1 cellular context compared by ENCODE assay signal in the genomic region with DNA sequence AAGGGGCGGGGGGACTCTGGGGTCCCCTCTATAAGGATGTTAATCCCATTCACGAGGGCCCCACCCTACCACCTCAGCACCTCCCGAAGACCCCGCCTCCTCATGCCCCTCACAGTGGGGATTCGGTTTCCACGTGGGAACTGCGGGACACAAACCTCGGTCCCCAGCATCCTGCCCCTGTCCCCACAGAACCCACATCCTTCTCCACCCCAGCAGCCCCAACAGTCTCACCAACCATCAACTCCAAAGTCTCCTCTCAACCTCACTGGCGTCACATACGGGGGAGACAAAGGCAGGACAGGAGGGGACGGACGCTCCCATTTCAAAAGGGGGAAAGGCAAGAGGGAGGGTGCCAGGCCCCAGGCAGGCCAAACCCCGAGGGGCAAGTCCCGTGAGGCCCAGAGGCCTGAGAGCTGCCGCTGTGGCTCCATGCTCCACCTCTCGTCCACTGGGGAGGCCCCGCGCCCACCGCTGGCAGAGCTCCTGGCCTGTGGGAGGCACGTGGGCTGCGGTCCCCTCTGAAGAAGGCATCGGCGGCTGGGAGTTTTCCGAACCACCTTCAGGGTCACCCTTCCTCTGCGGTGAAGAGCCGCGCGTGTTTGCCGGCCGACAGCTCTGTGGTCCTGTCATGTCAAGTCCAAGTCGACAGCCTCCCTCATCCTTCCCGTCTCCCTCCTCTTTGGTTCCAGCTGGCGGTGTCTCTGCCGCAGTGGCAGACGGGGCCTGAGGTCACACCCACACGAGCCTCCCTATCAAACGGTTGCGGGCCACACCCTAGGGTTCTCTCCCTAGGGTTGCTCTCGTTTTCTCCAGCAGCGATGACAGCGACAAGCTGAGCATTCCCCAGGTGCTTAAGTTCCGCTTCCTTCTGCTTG.
TF ChIP-seq lines count a peak whose summit lies in the region.

No MANE protein-coding gene starts in this region.

TF ChIP-seq in K562, 482 proteins besides CTCF, POLR2A, EP300 and RAD21 (continued from another document and continues in another):
- TF ChIP-seq ELF4 (CRISPR knock-in tag; IDR thresholded peaks at IDR 0.05), result no peak
- TF ChIP-seq, protein P1, sequence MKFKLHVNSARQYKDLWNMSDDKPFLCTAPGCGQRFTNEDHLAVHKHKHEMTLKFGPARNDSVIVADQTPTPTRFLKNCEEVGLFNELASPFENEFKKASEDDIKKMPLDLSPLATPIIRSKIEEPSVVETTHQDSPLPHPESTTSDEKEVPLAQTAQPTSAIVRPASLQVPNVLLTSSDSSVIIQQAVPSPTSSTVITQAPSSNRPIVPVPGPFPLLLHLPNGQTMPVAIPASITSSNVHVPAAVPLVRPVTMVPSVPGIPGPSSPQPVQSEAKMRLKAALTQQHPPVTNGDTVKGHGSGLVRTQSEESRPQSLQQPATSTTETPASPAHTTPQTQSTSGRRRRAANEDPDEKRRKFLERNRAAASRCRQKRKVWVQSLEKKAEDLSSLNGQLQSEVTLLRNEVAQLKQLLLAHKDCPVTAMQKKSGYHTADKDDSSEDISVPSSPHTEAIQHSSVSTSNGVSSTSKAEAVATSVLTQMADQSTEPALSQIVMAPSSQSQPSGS (CRISPR knock-in tag; IDR thresholded peaks at IDR 0.05), result no peak
- TF ChIP-seq, protein P2, sequence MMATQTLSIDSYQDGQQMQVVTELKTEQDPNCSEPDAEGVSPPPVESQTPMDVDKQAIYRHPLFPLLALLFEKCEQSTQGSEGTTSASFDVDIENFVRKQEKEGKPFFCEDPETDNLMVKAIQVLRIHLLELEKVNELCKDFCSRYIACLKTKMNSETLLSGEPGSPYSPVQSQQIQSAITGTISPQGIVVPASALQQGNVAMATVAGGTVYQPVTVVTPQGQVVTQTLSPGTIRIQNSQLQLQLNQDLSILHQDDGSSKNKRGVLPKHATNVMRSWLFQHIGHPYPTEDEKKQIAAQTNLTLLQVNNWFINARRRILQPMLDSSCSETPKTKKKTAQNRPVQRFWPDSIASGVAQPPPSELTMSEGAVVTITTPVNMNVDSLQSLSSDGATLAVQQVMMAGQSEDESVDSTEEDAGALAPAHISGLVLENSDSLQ (IDR thresholded peaks at IDR 0.05), result peak; percentile 82
- no peak for TF ChIP-seq ZNF785 (CRISPR knock-in tag; IDR thresholded peaks at IDR 0.05)
- TF ChIP-seq GATAD2A (IDR thresholded peaks at IDR 0.05), result no peak
- TF ChIP-seq, protein P3, sequence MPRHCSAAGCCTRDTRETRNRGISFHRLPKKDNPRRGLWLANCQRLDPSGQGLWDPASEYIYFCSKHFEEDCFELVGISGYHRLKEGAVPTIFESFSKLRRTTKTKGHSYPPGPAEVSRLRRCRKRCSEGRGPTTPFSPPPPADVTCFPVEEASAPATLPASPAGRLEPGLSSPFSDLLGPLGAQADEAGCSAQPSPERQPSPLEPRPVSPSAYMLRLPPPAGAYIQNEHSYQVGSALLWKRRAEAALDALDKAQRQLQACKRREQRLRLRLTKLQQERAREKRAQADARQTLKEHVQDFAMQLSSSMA (CRISPR knock-in tag; IDR thresholded peaks at IDR 0.05), result 0 out of 2 replicates have a peak, but pooled peaks have one; percentile 33
- TF ChIP-seq ZNF165 (CRISPR knock-in tag; IDR thresholded peaks at IDR 0.05; ENCODE audit: borderline replicate concordance), result no peak
- TF ChIP-seq HNRNPL (IDR thresholded peaks at IDR 0.05; ENCODE audit: low read depth, low read length), result 0 out of 2 replicates have a peak, but pooled peaks have one; percentile 28
- TF ChIP-seq JUN (IDR thresholded peaks at IDR 0.05; ENCODE audit: borderline replicate concordance, low read depth, low read length), result no peak
- TF ChIP-seq JUN (CRISPR knock-in tag; IDR thresholded peaks at IDR 0.05; ENCODE audit: borderline replicate concordance), result no peak
- no peak for TF ChIP-seq ZKSCAN1 (IDR thresholded peaks at IDR 0.05; ENCODE audit: low read depth, low read length)
- no peak for TF ChIP-seq ZC3H11A (IDR thresholded peaks at IDR 0.05; ENCODE audit: low read depth, low read length)
- no peak for TF ChIP-seq HNRNPUL1 (IDR thresholded peaks at IDR 0.05; ENCODE audit: low read length)
- TF ChIP-seq MCM5 (IDR thresholded peaks at IDR 0.05; ENCODE audit: low read depth), result no peak
- TF ChIP-seq, protein P4, sequence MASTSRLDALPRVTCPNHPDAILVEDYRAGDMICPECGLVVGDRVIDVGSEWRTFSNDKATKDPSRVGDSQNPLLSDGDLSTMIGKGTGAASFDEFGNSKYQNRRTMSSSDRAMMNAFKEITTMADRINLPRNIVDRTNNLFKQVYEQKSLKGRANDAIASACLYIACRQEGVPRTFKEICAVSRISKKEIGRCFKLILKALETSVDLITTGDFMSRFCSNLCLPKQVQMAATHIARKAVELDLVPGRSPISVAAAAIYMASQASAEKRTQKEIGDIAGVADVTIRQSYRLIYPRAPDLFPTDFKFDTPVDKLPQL (IDR thresholded peaks at IDR 0.05; ENCODE audit: extremely low read depth, insufficient read length), result no peak
- no peak for TF ChIP-seq PRMT5 (CRISPR knock-in tag; IDR thresholded peaks at IDR 0.05)
- no peak; the same call in 1 of the 2 replicates for TF ChIP-seq FOXJ2 (tag; IDR thresholded peaks at IDR 0.05)
- peak; percentile 52; the same call in 1 of the 2 replicates for TF ChIP-seq OTX1 (CRISPR knock-in tag; IDR thresholded peaks at IDR 0.05)
- no peak for TF ChIP-seq ZNF316 (IDR thresholded peaks at IDR 0.05)
- TF ChIP-seq, protein P5, sequence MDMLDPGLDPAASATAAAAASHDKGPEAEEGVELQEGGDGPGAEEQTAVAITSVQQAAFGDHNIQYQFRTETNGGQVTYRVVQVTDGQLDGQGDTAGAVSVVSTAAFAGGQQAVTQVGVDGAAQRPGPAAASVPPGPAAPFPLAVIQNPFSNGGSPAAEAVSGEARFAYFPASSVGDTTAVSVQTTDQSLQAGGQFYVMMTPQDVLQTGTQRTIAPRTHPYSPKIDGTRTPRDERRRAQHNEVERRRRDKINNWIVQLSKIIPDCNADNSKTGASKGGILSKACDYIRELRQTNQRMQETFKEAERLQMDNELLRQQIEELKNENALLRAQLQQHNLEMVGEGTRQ (CRISPR knock-in tag; IDR thresholded peaks at IDR 0.05), result peak; percentile 43
- TF ChIP-seq ZC3H4 (CRISPR knock-in tag; IDR thresholded peaks at IDR 0.05; ENCODE audit: borderline replicate concordance), result no peak
- no peak for TF ChIP-seq HDAC8 (tag; IDR thresholded peaks at IDR 0.05)
- no peak for TF ChIP-seq GABPB2 (CRISPR knock-in tag; conservative IDR thresholded peaks at IDR 0.05)
- no peak for TF ChIP-seq CHD4 (IDR thresholded peaks at IDR 0.05; ENCODE audit: insufficient read depth, insufficient replicate concordance, low read depth, low read length, poor library complexity, severe bottlenecking)
- no peak for TF ChIP-seq ZNF324 (CRISPR knock-in tag; IDR thresholded peaks at IDR 0.05)
- no peak for TF ChIP-seq ZNF561 (CRISPR knock-in tag; conservative IDR thresholded peaks at IDR 0.05)
- no peak for TF ChIP-seq GTF2F1 (IDR thresholded peaks at IDR 0.05; ENCODE audit: low read depth, low read length)
- no peak for TF ChIP-seq RBM34 (IDR thresholded peaks at IDR 0.05; ENCODE audit: borderline replicate concordance, insufficient read depth, low read length)
- peak; percentile 19; the same call in 1 of the 2 replicates for TF ChIP-seq TEAD4 (IDR thresholded peaks at IDR 0.05; ENCODE audit: low read length)
- TF ChIP-seq TEAD4 (CRISPR knock-in tag; IDR thresholded peaks at IDR 0.05; ENCODE audit: borderline replicate concordance), result no peak
- no peak for TF ChIP-seq E2F3 (CRISPR knock-in tag; IDR thresholded peaks at IDR 0.05)
- no peak for TF ChIP-seq HNRNPLL (IDR thresholded peaks at IDR 0.05; ENCODE audit: low read depth, low read length, poor library complexity, severe bottlenecking)
- TF ChIP-seq TRIM24 (IDR thresholded peaks at IDR 0.05), result peak in 1 of 2 experiments; percentile 16; a peak in 1 of 4 replicates
- peak; percentile 97 for TF ChIP-seq CTBP1 (IDR thresholded peaks at IDR 0.05; ENCODE audit: borderline replicate concordance)
- peak; percentile 82 for TF ChIP-seq ZNF263 (CRISPR knock-in tag; IDR thresholded peaks at IDR 0.05; ENCODE audit: borderline replicate concordance)
- TF ChIP-seq, protein P6, sequence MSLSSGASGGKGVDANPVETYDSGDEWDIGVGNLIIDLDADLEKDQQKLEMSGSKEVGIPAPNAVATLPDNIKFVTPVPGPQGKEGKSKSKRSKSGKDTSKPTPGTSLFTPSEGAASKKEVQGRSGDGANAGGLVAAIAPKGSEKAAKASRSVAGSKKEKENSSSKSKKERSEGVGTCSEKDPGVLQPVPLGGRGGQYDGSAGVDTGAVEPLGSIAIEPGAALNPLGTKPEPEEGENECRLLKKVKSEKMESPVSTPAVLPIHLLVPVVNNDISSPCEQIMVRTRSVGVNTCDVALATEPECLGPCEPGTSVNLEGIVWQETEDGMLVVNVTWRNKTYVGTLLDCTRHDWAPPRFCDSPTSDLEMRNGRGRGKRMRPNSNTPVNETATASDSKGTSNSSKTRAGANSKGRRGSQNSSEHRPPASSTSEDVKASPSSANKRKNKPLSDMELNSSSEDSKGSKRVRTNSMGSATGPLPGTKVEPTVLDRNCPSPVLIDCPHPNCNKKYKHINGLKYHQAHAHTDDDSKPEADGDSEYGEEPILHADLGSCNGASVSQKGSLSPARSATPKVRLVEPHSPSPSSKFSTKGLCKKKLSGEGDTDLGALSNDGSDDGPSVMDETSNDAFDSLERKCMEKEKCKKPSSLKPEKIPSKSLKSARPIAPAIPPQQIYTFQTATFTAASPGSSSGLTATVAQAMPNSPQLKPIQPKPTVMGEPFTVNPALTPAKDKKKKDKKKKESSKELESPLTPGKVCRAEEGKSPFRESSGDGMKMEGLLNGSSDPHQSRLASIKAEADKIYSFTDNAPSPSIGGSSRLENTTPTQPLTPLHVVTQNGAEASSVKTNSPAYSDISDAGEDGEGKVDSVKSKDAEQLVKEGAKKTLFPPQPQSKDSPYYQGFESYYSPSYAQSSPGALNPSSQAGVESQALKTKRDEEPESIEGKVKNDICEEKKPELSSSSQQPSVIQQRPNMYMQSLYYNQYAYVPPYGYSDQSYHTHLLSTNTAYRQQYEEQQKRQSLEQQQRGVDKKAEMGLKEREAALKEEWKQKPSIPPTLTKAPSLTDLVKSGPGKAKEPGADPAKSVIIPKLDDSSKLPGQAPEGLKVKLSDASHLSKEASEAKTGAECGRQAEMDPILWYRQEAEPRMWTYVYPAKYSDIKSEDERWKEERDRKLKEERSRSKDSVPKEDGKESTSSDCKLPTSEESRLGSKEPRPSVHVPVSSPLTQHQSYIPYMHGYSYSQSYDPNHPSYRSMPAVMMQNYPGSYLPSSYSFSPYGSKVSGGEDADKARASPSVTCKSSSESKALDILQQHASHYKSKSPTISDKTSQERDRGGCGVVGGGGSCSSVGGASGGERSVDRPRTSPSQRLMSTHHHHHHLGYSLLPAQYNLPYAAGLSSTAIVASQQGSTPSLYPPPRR (CRISPR knock-in tag; IDR thresholded peaks at IDR 0.05; ENCODE audit: borderline replicate concordance), result no peak
- TF ChIP-seq TCF3 (CRISPR knock-in tag; IDR thresholded peaks at IDR 0.05), result peak; percentile 61
- TF ChIP-seq, protein P7, sequence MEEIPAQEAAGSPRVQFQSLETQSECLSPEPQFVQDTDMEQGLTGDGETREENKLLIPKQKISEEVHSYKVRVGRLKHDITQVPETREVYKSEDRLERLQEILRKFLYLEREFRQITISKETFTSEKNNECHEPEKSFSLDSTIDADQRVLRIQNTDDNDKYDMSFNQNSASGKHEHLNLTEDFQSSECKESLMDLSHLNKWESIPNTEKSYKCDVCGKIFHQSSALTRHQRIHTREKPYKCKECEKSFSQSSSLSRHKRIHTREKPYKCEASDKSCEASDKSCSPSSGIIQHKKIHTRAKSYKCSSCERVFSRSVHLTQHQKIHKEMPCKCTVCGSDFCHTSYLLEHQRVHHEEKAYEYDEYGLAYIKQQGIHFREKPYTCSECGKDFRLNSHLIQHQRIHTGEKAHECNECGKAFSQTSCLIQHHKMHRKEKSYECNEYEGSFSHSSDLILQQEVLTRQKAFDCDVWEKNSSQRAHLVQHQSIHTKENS (CRISPR knock-in tag; IDR thresholded peaks at IDR 0.05), result no peak
- TF ChIP-seq NUFIP1 (IDR thresholded peaks at IDR 0.05; ENCODE audit: partially characterized antibody), result no peak
- TF ChIP-seq POLR2B (IDR thresholded peaks at IDR 0.05; ENCODE audit: low read depth, partially characterized antibody), result peak; percentile 45
- TF ChIP-seq SMAD4 (CRISPR knock-in tag; conservative IDR thresholded peaks at IDR 0.05), result peak; percentile 62
- TF ChIP-seq, protein P8, sequence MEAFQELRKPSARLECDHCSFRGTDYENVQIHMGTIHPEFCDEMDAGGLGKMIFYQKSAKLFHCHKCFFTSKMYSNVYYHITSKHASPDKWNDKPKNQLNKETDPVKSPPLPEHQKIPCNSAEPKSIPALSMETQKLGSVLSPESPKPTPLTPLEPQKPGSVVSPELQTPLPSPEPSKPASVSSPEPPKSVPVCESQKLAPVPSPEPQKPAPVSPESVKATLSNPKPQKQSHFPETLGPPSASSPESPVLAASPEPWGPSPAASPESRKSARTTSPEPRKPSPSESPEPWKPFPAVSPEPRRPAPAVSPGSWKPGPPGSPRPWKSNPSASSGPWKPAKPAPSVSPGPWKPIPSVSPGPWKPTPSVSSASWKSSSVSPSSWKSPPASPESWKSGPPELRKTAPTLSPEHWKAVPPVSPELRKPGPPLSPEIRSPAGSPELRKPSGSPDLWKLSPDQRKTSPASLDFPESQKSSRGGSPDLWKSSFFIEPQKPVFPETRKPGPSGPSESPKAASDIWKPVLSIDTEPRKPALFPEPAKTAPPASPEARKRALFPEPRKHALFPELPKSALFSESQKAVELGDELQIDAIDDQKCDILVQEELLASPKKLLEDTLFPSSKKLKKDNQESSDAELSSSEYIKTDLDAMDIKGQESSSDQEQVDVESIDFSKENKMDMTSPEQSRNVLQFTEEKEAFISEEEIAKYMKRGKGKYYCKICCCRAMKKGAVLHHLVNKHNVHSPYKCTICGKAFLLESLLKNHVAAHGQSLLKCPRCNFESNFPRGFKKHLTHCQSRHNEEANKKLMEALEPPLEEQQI (IDR thresholded peaks at IDR 0.05), result no peak
- peak; percentile 69 for TF ChIP-seq ATF7 (IDR thresholded peaks at IDR 0.05)
- TF ChIP-seq, protein P9, sequence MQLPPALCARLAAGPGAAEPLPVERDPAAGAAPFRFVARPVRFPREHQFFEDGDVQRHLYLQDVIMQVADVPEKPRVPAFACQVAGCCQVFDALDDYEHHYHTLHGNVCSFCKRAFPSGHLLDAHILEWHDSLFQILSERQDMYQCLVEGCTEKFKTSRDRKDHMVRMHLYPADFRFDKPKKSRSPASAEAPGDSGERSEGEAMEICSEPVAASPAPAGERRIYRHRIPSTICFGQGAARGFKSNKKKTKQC (CRISPR knock-in tag; IDR thresholded peaks at IDR 0.05), result 0 out of 2 replicates have a peak, but pooled peaks have one; percentile 43
- TF ChIP-seq, protein P10, sequence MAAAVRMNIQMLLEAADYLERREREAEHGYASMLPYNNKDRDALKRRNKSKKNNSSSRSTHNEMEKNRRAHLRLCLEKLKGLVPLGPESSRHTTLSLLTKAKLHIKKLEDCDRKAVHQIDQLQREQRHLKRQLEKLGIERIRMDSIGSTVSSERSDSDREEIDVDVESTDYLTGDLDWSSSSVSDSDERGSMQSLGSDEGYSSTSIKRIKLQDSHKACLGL (CRISPR knock-in tag; IDR thresholded peaks at IDR 0.05; ENCODE audit: borderline replicate concordance, poor library complexity, severe bottlenecking), result no peak
- no peak for TF ChIP-seq HEY1 (CRISPR knock-in tag; IDR thresholded peaks at IDR 0.05; ENCODE audit: borderline replicate concordance)
- TF ChIP-seq SUPT5H (IDR thresholded peaks at IDR 0.05), result peak; percentile 68
- peak; percentile 87 for TF ChIP-seq TAF9B (IDR thresholded peaks at IDR 0.05; ENCODE audit: partially characterized antibody)
- peak; percentile 25 for TF ChIP-seq RBM22 (IDR thresholded peaks at IDR 0.05; ENCODE audit: low read depth, low read length, poor library complexity, severe bottlenecking)
- TF ChIP-seq POLR3G (IDR thresholded peaks at IDR 0.05; ENCODE audit: extremely low read depth, insufficient read length, insufficient replicate concordance), result no peak
- TF ChIP-seq TOE1 (IDR thresholded peaks at IDR 0.05; ENCODE audit: borderline replicate concordance), result peak; percentile 49; the same call in 1 of the 2 replicates
- no peak for TF ChIP-seq TOE1 (CRISPR knock-in tag; IDR thresholded peaks at IDR 0.05; ENCODE audit: borderline replicate concordance, low read depth)
